Comparison of ENCODE assay signal across 17 cellular contexts in genomic region chr21:38478782-38479181, GRCh38. TPM values are rescaled to one million over a fixed set of nuclear protein-coding genes. Genes with fewer than 3 reads are reported as not detected.
DNase-seq lines count a peak whose midpoint lies in the region; ATAC-seq, FAIRE-seq and TF ChIP-seq lines count a peak whose summit lies in the region.
"Had no signal": no experiment of that assay in that cellular context is flagged by ENCODE, and none has a peak within 500 bp of the region (broad histone marks: within the 10 kb centered on the region; RNA-seq: fewer than 3 reads in every experiment).

No MANE protein-coding gene starts in this region.

- H2AFZ ChIP-seq in Loucy (ENCODE audit: low read length) (no peak overlapping the region), K562 (ENCODE audit: low read depth, low read length) (no peak overlapping the region)

- H3K4me1 ChIP-seq in Loucy (ENCODE audit: insufficient read depth, low read length, poor library complexity, severe bottlenecking) (peaks cover 91% of the 10 kb centered on the region), K562 (replicated peaks in 1 of 2; ENCODE audit: control insufficient read depth in 2 of 2, insufficient read depth in 2 of 2, low read length in 2 of 2) (peaks cover 0 to 13% of the 10 kb centered on the region in 2 experiments; a peak in 3 of 5 replicates), neutrophil (ENCODE audit: control insufficient read depth in 1 of 2, insufficient read depth in 1 of 2, low read depth in 1 of 2, low read length in 1 of 2) (peaks cover 60% of the 10 kb centered on the region in 2 experiments), gastrocnemius medialis (peaks cover 0 to 15% of the 10 kb centered on the region in 2 donors)

- 0% methylated on average over 4 of the region's 4 CpGs for WGBS in K562 (ENCODE audit: insufficient coverage, low coverage, missing lambda C conversion rate)

- H3K4me3 ChIP-seq in Loucy (ENCODE audit: low read length, poor library complexity, severe bottlenecking) (peak overlapping the region; percentile 67), K562 (no peak overlapping the region), neutrophil (ENCODE audit: low read depth in 1 of 2, low read length in 1 of 2) (no peak overlapping the region), gastrocnemius medialis (no peak overlapping the region)
- H3K4me3 ChIP-seq: coronary artery, suprapubic skin had no signal

- intact Hi-C loops in K562 (cut with micrococcal nuclease) (no loop called here), gastrocnemius medialis (cut with DNase I; ENCODE audit: low total_unique reads) (no loop called here)

- H3K79me2 ChIP-seq in Loucy (ENCODE audit: insufficient read depth, low read length) (peaks cover 91% of the 10 kb centered on the region), K562 (ENCODE audit: control insufficient read depth, insufficient read depth, low read length) (no peaks in the 10 kb centered on the region)

- peaks cover 5% of the 10 kb centered on the region; the same call in 1 of the 2 replicates for H3K36me3 ChIP-seq in Loucy (ENCODE audit: insufficient read depth, low read length)
- no peaks in the 10 kb centered on the region for H3K36me3 ChIP-seq in K562 (ENCODE audit: control insufficient read depth, insufficient read depth, low read length)
- no peaks in the 10 kb centered on the region for H3K36me3 ChIP-seq in neutrophil
- H3K36me3 ChIP-seq in gastrocnemius medialis = no peaks in the 10 kb centered on the region
- H3K36me3 ChIP-seq: suprapubic skin had no signal

- H3K9me3 ChIP-seq in Loucy (ENCODE audit: insufficient read depth, low read depth, low read length) = no peaks in the 10 kb centered on the region
- no peaks in the 10 kb centered on the region for H3K9me3 ChIP-seq in K562 (replicated peaks; ENCODE audit: control insufficient read depth, insufficient read depth, low read depth, low read length)
- H3K9me3 ChIP-seq in neutrophil = no peaks in the 10 kb centered on the region
- H3K9me3 ChIP-seq in gastrocnemius medialis = no peaks in the 10 kb centered on the region
- H3K9me3 ChIP-seq: suprapubic skin had no signal

- DNase-seq in activated CD4-positive, alpha-beta T cell treated with anti-CD3 and anti-CD28 coated beads for 48 hours = peak; percentile 48
- no peak for DNase-seq in activated CD4-positive, alpha-beta T cell treated with anti-CD3 and anti-CD28 coated beads for 1 hour
- DNase-seq in K562 (ENCODE audit: extremely low read depth in 1 of 4, low spot score in 3 of 4) (no peak), gastrocnemius medialis (no peak)
- DNase-seq: activated naive CD4-positive, alpha-beta T cell; DMS 273 treated with DMSO at 0.1 percent for 48 hours; glutamatergic neuron; Karpas-422; NCI-H345; nucleus accumbens; Right ventricle myocardium superior had no signal

- H3K27me3 ChIP-seq in Loucy (ENCODE audit: insufficient read depth, low read length, poor library complexity, severe bottlenecking) = no peaks in the 10 kb centered on the region
- peaks cover 3 to 12% of the 10 kb centered on the region in 2 experiments; a peak in 3 of 5 replicates for H3K27me3 ChIP-seq in K562 (ENCODE audit: control insufficient read depth in 2 of 2, insufficient read depth in 2 of 2, low read length in 2 of 2)
- H3K27me3 ChIP-seq in neutrophil = no peaks in the 10 kb centered on the region
- H3K27me3 ChIP-seq in gastrocnemius medialis = peaks cover 0 to 6% (median 0%) of the 10 kb centered on the region in 3 donors

- no peak for FAIRE-seq in K562 (lab: Jason Lieb, UNC)

- in situ Hi-C loops in K562 (cut with MboI) = no loop called here
- in situ Hi-C loops in gastrocnemius medialis (cut with MboI; ENCODE audit: low sequenced_read_pairs in 4 of 4) = no loop called here

- CTCF ChIA-PET in K562 (lab: Yijun Ruan, JAX; ENCODE audit: low intra/inter-chr PET ratio) = no interaction called here

- H4K20me1 ChIP-seq in Loucy (ENCODE audit: insufficient read depth, low read length, poor library complexity, severe bottlenecking) = peaks cover 48% of the 10 kb centered on the region
- no peaks in the 10 kb centered on the region for H4K20me1 ChIP-seq in K562 (replicated peaks; ENCODE audit: control insufficient read depth, insufficient read depth, low read length)

- ATAC-seq in K562 = no peak
- ATAC-seq in GM19463 (IDR thresholded peaks at IDR 0.05; ENCODE audit: unreplicated experiment) = no peak
- ATAC-seq in gastrocnemius medialis = no peak
- ATAC-seq in HG02610 (IDR thresholded peaks at IDR 0.05; ENCODE audit: unreplicated experiment) = no peak

- TF ChIP-seq CTCF in Loucy (conservative IDR thresholded peaks at IDR 0.05; ENCODE audit: low read length) (no peak), K562 (IDR thresholded peaks at IDR 0.05 in 2 of 3, conservative IDR thresholded peaks at IDR 0.05 in 1 of 3; ENCODE audit: insufficient read depth in 2 of 3, low read depth in 1 of 3, low read length in 3 of 3) (no peak), neutrophil (IDR thresholded peaks at IDR 0.05) (no peak), gastrocnemius medialis (IDR thresholded peaks at IDR 0.05 in 4 of 5, conservative IDR thresholded peaks at IDR 0.05 in 1 of 5) (no peak)

- TF ChIP-seq EP300 in K562 (IDR thresholded peaks at IDR 0.05; ENCODE audit: low read length) = no peak

- no peak for TF ChIP-seq RAD21 in K562 (CRISPR knock-in tag; conservative IDR thresholded peaks at IDR 0.05 in 1 of 2, IDR thresholded peaks at IDR 0.05 in 1 of 2)

- H3K4me2 ChIP-seq in Loucy (ENCODE audit: low read depth, low read length, poor library complexity, severe bottlenecking) (peak overlapping the region; percentile 82), K562 (ENCODE audit: insufficient read depth, low read length) (no peak overlapping the region)

- TF ChIP-seq POLR2A in K562 (conservative IDR thresholded peaks at IDR 0.05) (no peak), gastrocnemius medialis (IDR thresholded peaks at IDR 0.05) (no peak)

- POLR2A ChIA-PET in K562 (lab: Yijun Ruan, JAX) = interaction anchor here (0.7 kb wide), 1 partner anchor 10 kb away, joined by 3 read pairs; no protein-coding TSS in a partner anchor

- H3F3A ChIP-seq in Loucy (ENCODE audit: low read depth) = peaks cover 43% of the 10 kb centered on the region

- H3K9me2 ChIP-seq in Loucy (replicated peaks; ENCODE audit: low read depth, low read length) = no peaks in the 10 kb centered on the region

- no TSS peak for BruUV-seq in K562 (replicated peaks; lab: Mats Ljungman, UMichigan)

- H3K27ac ChIP-seq in K562 (ENCODE audit: extremely low read depth, low read depth, low read length) (no peak overlapping the region), neutrophil (peak overlapping the region; percentile 52), gastrocnemius medialis (no peak overlapping the region)
- H3K27ac ChIP-seq: coronary artery, suprapubic skin had no signal

- no peaks in the 10 kb centered on the region for H3K9me1 ChIP-seq in K562 (ENCODE audit: control insufficient read depth, insufficient read depth, low read length)

- H3K9ac ChIP-seq in Loucy (ENCODE audit: low read depth, low read length, poor library complexity, severe bottlenecking) (peak overlapping the region; percentile 97), K562 (ENCODE audit: insufficient read depth in 1 of 2, low read depth in 2 of 2, low read length in 2 of 2) (no peak overlapping the region)

TF ChIP-seq in K562, 482 proteins besides CTCF, POLR2A, EP300 and RAD21 (continues in another document):
- TF ChIP-seq THAP7 (CRISPR knock-in tag; IDR thresholded peaks at IDR 0.05) (no peak), HBP1 (CRISPR knock-in tag; IDR thresholded peaks at IDR 0.05) (no peak), BCL6 (CRISPR knock-in tag; IDR thresholded peaks at IDR 0.05) (no peak)

RNA-seq across cellular contexts. Expression of gene ERG, which starts 19.5 kb away (rescaled TPM):
- total RNA-seq in K562 (2011; cell fraction: chromatin; rRNA removed; ENCODE audit: low replicate concordance) = not detected in 2 replicates
- not detected in 2 replicates for total RNA-seq in K562 (2011; cell fraction: nucleolus; rRNA removed)
- total RNA-seq in K562 (2011; cell fraction: nucleoplasm; rRNA removed) = not detected in 2 replicates
- total RNA-seq in K562 (2014; rRNA removed) (not detected in 2 replicates), K562 (2014; rRNA removed; fragmentation: Illumina TruSeq; extraction: Trizol) (not detected in 2 replicates), K562 (2015; rRNA removed; fragmentation: Illumina TruSeq; extraction: Trizol) (not detected in 2 replicates), K562 (2021) (not detected in 2 replicates), gastrocnemius medialis (1 to 10 TPM; 4.6 to 7.0 (median 5.1) TPM)
- polyA plus RNA-seq in K562 (2011; rRNA removed) (not detected in 2 replicates), K562 (2014; fragmentation: Illumina TruSeq; extraction: Trizol) (not detected in 2 replicates), K562 (2014; fragmentation: Nextera tagmentation; extraction: Ambion mirVana) (under 1 TPM in 1 of 2 experiments, not detected in 1; 0.06 TPM), K562 (2014; rRNA removed) (not detected in 2 replicates)
- 0.07 TPM in 1 of 2 replicates, not detected in the other for polyA plus RNA-seq in K562 (2011; cell fraction: cytosol; rRNA removed)
- 0.30 TPM in 1 of 2 replicates, not detected in the other for polyA plus RNA-seq in K562 (2011; cell fraction: nucleus; rRNA removed)
- 0.03 and 0.07 TPM in 2 replicates for polyA plus RNA-seq in K562 (2012)
- not detected in 2 replicates for polyA minus RNA-seq in K562 (2011; rRNA and poly(A)+ RNA removed)
- polyA minus RNA-seq in K562 (2011; cell fraction: cytosol; rRNA and poly(A)+ RNA removed) = not detected in 2 replicates
- polyA minus RNA-seq in K562 (2011; cell fraction: nucleus; rRNA and poly(A)+ RNA removed) = not detected in 2 replicates

Comparison
In these comparisons a context has a peak if more than half of its experiments do, and no peak if none do; other contexts are left out.
1. RNA of gene ERG, which starts 19.5 kb away (total RNA-seq): 4.6 to 7.0 TPM in gastrocnemius medialis; not detected in K562; every median in the first group is over 4 times any median in the second.